In genomic region chr7:35536396-35536826, GRCh38 we compare ENCODE assay signal across 2 cellular contexts.
TF ChIP-seq lines count a peak whose summit lies in the region.

No MANE protein-coding gene starts in this region.

TF ChIP-seq in IMR-90, 13 proteins besides CTCF, POLR2A, EP300 and RAD21:
- TF ChIP-seq MAFK (IDR thresholded peaks at IDR 0.05; ENCODE audit: low read depth, low read length), result no peak
- TF ChIP-seq MXI1 (IDR thresholded peaks at IDR 0.05; ENCODE audit: borderline replicate concordance, low read depth, low read length), result no peak
- TF ChIP-seq SMC3 (IDR thresholded peaks at IDR 0.05; ENCODE audit: low read depth, low read length), result no peak
- no peak for TF ChIP-seq ELK1 (IDR thresholded peaks at IDR 0.05; ENCODE audit: borderline replicate concordance, low read depth, low read length)
- no peak for TF ChIP-seq RCOR1 (IDR thresholded peaks at IDR 0.05; ENCODE audit: insufficient replicate concordance, low read length)
- TF ChIP-seq CHD1 (IDR thresholded peaks at IDR 0.05; ENCODE audit: low read depth, low read length), result no peak
- no peak for TF ChIP-seq MAZ (IDR thresholded peaks at IDR 0.05; ENCODE audit: borderline replicate concordance, low read depth, low read length)
- TF ChIP-seq BHLHE40 (IDR thresholded peaks at IDR 0.05; ENCODE audit: low read depth, low read length), result no peak
- no peak for TF ChIP-seq FOS (IDR thresholded peaks at IDR 0.05; ENCODE audit: low read depth, low read length)
- TF ChIP-seq RFX5 (IDR thresholded peaks at IDR 0.05; ENCODE audit: low read depth, low read length), result no peak
- TF ChIP-seq USF2 (IDR thresholded peaks at IDR 0.05; ENCODE audit: low read depth, low read length), result no peak
- TF ChIP-seq CEBPB (IDR thresholded peaks at IDR 0.05; ENCODE audit: low read depth, low read length), result no peak
- TF ChIP-seq NFE2L2 (IDR thresholded peaks at IDR 0.05; ENCODE audit: low read depth, low read length), result no peak

TF ChIP-seq in SK-N-SH, 30 proteins besides CTCF, POLR2A, EP300 and RAD21:
- no peak for TF ChIP-seq IRF3 (IDR thresholded peaks at IDR 0.05; ENCODE audit: low read depth, low read length)
- TF ChIP-seq TEAD4 (IDR thresholded peaks at IDR 0.05; ENCODE audit: borderline replicate concordance, insufficient read depth), result no peak
- no peak for TF ChIP-seq MAX (IDR thresholded peaks at IDR 0.05; ENCODE audit: low read depth)
- TF ChIP-seq FOXM1 (IDR thresholded peaks at IDR 0.05; ENCODE audit: low read depth), result no peak
- TF ChIP-seq TAF1 (IDR thresholded peaks at IDR 0.05; ENCODE audit: borderline replicate concordance, low read depth, low read length), result no peak
- no peak for TF ChIP-seq GABPA (IDR thresholded peaks at IDR 0.05; ENCODE audit: low read depth)
